Comparison of ENCODE assay signal across 5 cellular contexts in the genomic region with DNA sequence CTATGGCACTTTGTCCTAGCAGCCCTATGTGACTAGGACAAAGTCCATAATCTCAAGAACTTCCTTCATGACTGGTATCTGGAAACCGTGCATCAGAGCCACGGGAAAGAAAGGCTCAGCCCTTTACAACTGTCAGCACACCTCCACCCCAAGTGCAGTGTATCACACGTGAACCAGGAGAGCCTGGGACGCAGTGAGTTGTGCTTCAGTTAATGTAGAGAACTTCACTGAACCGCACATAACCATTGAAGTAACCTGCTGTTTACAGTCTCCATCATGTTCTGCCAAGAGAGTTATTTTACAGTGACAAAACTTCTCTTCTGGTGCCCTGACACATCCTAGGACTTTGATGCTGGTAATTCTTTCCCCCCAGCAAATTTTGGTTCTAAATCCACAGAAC. TPM values are rescaled to one million over a fixed set of nuclear protein-coding genes. Genes with fewer than 3 reads are reported as not detected.
DNase-seq lines count a peak whose midpoint lies in the region; ATAC-seq, FAIRE-seq and TF ChIP-seq lines count a peak whose summit lies in the region.
"Not testable (repeated sequence)": the region's sequence is repeated elsewhere in the genome, so short reads cannot be mapped to it uniquely, and the experiment has no call there.

No MANE protein-coding gene starts in this region.

- H3K36me3 ChIP-seq in Peyer's patch; small intestine (ENCODE audit: control insufficient read depth in 2 of 2, insufficient read depth in 2 of 2, low read length in 2 of 2): not testable (repeated sequence)

- not testable (repeated sequence) for TF ChIP-seq POLR2A in Peyer's patch (IDR thresholded peaks at IDR 0.05)

- not testable (repeated sequence) for H3K4me1 ChIP-seq in Peyer's patch; small intestine (ENCODE audit: control insufficient read depth in 2 of 2, insufficient read depth in 1 of 2, low read depth in 1 of 2, low read length in 1 of 2)

- peak; percentile 96 for ATAC-seq in left colon

- not testable (repeated sequence) for TF ChIP-seq CTCF in GM20000 (IDR thresholded peaks at IDR 0.05; ENCODE audit: extremely low read depth, missing control alignments); Peyer's patch (IDR thresholded peaks at IDR 0.05); nephron progenitor cell (IDR thresholded peaks at IDR 0.05)

- intact Hi-C loops in left colon (cut with DNase I, micrococcal nuclease), result not testable (repeated sequence)

- H3K4me3 Mint-ChIP-seq in nephron progenitor cell, result not testable (repeated sequence)

- not testable (repeated sequence) for H3K4me1 Mint-ChIP-seq in nephron progenitor cell

- not testable (repeated sequence) for H3K27ac ChIP-seq in Peyer's patch; small intestine (ENCODE audit: low read depth in 1 of 2, low read length in 1 of 2)

- not testable (repeated sequence) for H3K9me3 ChIP-seq in Peyer's patch; small intestine (ENCODE audit: control insufficient read depth, low read depth)

- H3K27me3 Mint-ChIP-seq in nephron progenitor cell (ENCODE audit: low read depth, poor library complexity), result not testable (repeated sequence)

- peak overlapping the region; percentile 29 for H3K27ac Mint-ChIP-seq in nephron progenitor cell

- not testable (repeated sequence) for H3K4me3 ChIP-seq in Peyer's patch; small intestine (ENCODE audit: low read depth in 1 of 2, low read length in 2 of 2)

- not testable (repeated sequence) for FAIRE-seq in small intestine (lab: Jason Lieb, UNC)

- not testable (repeated sequence) for H3K9me3 Mint-ChIP-seq in nephron progenitor cell

- not testable (repeated sequence) for H3K27me3 ChIP-seq in Peyer's patch; small intestine (ENCODE audit: control insufficient read depth in 2 of 2, insufficient read depth in 2 of 2, low read length in 2 of 2)

- H3K36me3 Mint-ChIP-seq in nephron progenitor cell (ENCODE audit: low read depth), result peaks cover 14% of the 10 kb centered on the region

- 51 to 81% (median 58%) methylated on average over 3 of the region's 5 CpGs for WGBS in small intestine, 3 donors

- peak; percentile 1 for DNase-seq in GM20000 (ENCODE audit: low spot score)
- DNase-seq in Peyer's patch, result peak in 2 of 3 donors; percentile 14 to 48
- DNase-seq in left colon, nephron progenitor cell: not testable (repeated sequence)
- peak; percentile 54 for DNase-seq in small intestine

RNA-seq across cellular contexts. Expression of gene NUTM2A, which starts 12.0 kb away (rescaled TPM):
- total RNA-seq in Peyer's patch, result 1 to 10 TPM in 3 of 4 donors, under 1 TPM in 1; 0.83 to 3.5 (median 2.0) TPM
- 1 to 10 TPM; 1.6 to 2.8 TPM for total RNA-seq in left colon
- polyA plus RNA-seq in small intestine, result 1 to 10 TPM in 2 of 3 donors, not detected in 1; 1.4 to 1.7 TPM
